Comparison of ENCODE assay signal across 17 cellular contexts in genomic region chr7:158270106-158270775, GRCh38.
DNase-seq lines count a peak whose midpoint lies in the region; ATAC-seq and TF ChIP-seq lines count a peak whose summit lies in the region.
"Had no signal": no experiment of that assay in that cellular context is flagged by ENCODE, and none has a peak within 500 bp of the region (broad histone marks: within the 10 kb centered on the region; RNA-seq: fewer than 3 reads in every experiment).

No MANE protein-coding gene starts in this region.

- no peaks in the 10 kb centered on the region for H3K36me3 ChIP-seq in Panc1 (ENCODE audit: control insufficient read depth, insufficient read depth, low read length)

- H3K27ac Mint-ChIP-seq in CD14-positive monocyte = no peak overlapping the region
- H3K27ac Mint-ChIP-seq: CD4-positive, alpha-beta T cell had no signal

- intact Hi-C loops in CD14-positive monocyte (cut with micrococcal nuclease) = no loop called here
- intact Hi-C loops in Panc1 (cut with micrococcal nuclease; ENCODE audit: unreplicated experiment) = no loop called here
- intact Hi-C loops in sciatic nerve (cut with DNase I) = no loop called here

- H3K27me3 Mint-ChIP-seq in CD14-positive monocyte (ENCODE audit: low read depth in 3 of 3) = no peaks in the 10 kb centered on the region
- H3K27me3 Mint-ChIP-seq: CD4-positive, alpha-beta T cell had no signal

- no peaks in the 10 kb centered on the region for H3K36me3 Mint-ChIP-seq in CD14-positive monocyte

- ATAC-seq in Panc1 (peak; percentile 73; the same call in 1 of the 2 replicates), left lobe of liver (peak; percentile 40), sciatic nerve (peak; percentile 22)

- no peak overlapping the region for H3K4me3 Mint-ChIP-seq in CD14-positive monocyte
- H3K4me3 Mint-ChIP-seq: CD4-positive, alpha-beta T cell had no signal

- peaks cover 0 to 12% (median 5%) of the 10 kb centered on the region in 7 donors for H3K9me3 Mint-ChIP-seq in CD14-positive monocyte
- H3K9me3 Mint-ChIP-seq: CD4-positive, alpha-beta T cell had no signal

- TF ChIP-seq CTCF in CD14-positive monocyte (IDR thresholded peaks at IDR 0.05) = no peak
- no peak for TF ChIP-seq CTCF in Panc1 (IDR thresholded peaks at IDR 0.05)

- CTCF ChIA-PET in Panc1 (lab: Charles Lee) = no interaction called here

- H3K9me3 ChIP-seq in Panc1 (ENCODE audit: control insufficient read depth, insufficient read depth, low read depth, low read length) = no peaks in the 10 kb centered on the region

- H3K4me3 ChIP-seq in Panc1 (ENCODE audit: low read depth in 2 of 2, low read length in 2 of 2) = no peak overlapping the region

- no TSS peak for BruUV-seq in Panc1 (replicated peaks; lab: Mats Ljungman, UMichigan)

- no peaks in the 10 kb centered on the region for H3K4me1 Mint-ChIP-seq in CD14-positive monocyte

- H3K4me1 ChIP-seq in Panc1 (ENCODE audit: control insufficient read depth, insufficient read depth, low read length) = no peaks in the 10 kb centered on the region

- POLR2A ChIA-PET in Panc1 (lab: Charles Lee) = no interaction called here

- no peak overlapping the region for H3K27ac ChIP-seq in Panc1 (ENCODE audit: low read length)

- DNase-seq in CD14-positive monocyte (ENCODE audit: low spot score) = peak; percentile 42
- no peak for DNase-seq in Panc1 (ENCODE audit: low read depth, low spot score)
- no peak for DNase-seq in left lobe of liver (ENCODE audit: low spot score)
- peak; percentile 48 for DNase-seq in sciatic nerve (ENCODE audit: low spot score)
- DNase-seq in stimulated activated CD4-positive, alpha-beta T cell treated with anti-CD3 and anti-CD28 coated beads, Interleukin-12 subunit alpha, Interleukin-12 subunit beta, amount 100 ng/mL, for 4 hours = no peak
- no peak for DNase-seq in activated T-cell treated with anti-CD3 and anti-CD28 coated beads for 4 hours
- DNase-seq in occipital lobe (lab: John Stamatoyannopoulos, UW) = no peak
- DNase-seq in activated T-cell treated with anti-CD3 and anti-CD28 coated beads, Interleukin-2, amount 50 U/mL, for 1 hour = no peak
- DNase-seq: ACHN; CD4-positive, alpha-beta T cell; DND-41; GDM1; KG1; NCI-H1092 treated with DMSO at 0.1 percent for 48 hours; NCI-H187; NCI-H446 treated with DMSO at 0.1 percent for 48 hours; NCI-H82 had no signal

- in situ Hi-C loops in Panc1 (cut with HindIII; ENCODE audit: low pct_unique_long_range_greater_than_20kb, low sequenced_read_pairs) = no loop called here

- H3K27me3 ChIP-seq in Panc1 (ENCODE audit: control insufficient read depth, insufficient read depth, low read length) = no peaks in the 10 kb centered on the region; the same call in 1 of the 2 replicates

Comparison
In these comparisons a context has a peak if more than half of its experiments do, and no peak if none do; other contexts are left out.
1. DNase-seq: peak in CD14-positive monocyte (single experiment) and sciatic nerve (single experiment); none in Panc1 (single experiment), left lobe of liver (single experiment), stimulated activated CD4-positive, alpha-beta T cell treated with anti-CD3 and anti-CD28 coated beads, Interleukin-12 subunit alpha, Interleukin-12 subunit beta, amount 100 ng/mL, for 4 hours (single experiment), activated T-cell treated with anti-CD3 and anti-CD28 coated beads for 4 hours (single experiment), occipital lobe (single experiment) and activated T-cell treated with anti-CD3 and anti-CD28 coated beads, Interleukin-2, amount 50 U/mL, for 1 hour (single experiment).
2. ATAC-seq: peak in every context shown above with its lines; median percentile 73 in Panc1; 40 in left lobe of liver; 22 in sciatic nerve.